In the genomic region with DNA sequence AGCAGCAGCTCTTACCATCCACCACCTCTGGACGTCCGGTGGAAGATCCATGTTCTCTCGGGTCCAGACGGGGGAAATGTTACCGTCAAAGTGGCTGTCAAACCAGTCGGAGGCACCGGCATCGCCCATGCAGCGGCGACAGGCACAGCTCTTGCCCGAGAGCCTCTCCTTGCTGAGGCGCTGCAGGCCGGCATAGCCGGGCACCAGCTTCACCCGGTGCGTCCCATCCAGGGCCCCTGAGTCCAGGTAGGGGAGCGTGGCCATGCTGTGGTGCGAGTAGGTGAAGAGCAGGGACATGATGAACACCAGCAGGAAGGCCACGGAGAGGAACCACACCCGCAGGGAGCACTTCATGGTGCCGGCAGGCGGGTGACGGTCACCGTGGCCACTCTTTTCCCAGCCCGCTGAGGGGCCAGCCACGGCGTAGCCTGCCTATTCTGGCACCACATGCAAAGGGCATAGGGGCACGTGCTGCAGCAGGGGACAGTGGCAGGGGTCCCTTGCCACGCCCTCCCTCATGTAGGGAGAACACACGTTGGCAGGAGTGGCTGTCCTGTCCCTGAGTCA, we compare ENCODE assay signal across 32 cellular contexts.
"Had no signal": no experiment of that assay in that cellular context is flagged by ENCODE, and none has a peak within 500 bp of the region (broad histone marks: within the 10 kb centered on the region; RNA-seq: fewer than 3 reads in every experiment).

No MANE protein-coding gene starts in this region.

- H3K27ac ChIP-seq: ascending aorta, breast epithelium, SJSA1 had no signal

- H3K9me3 Mint-ChIP-seq: activated CD4-positive, alpha-beta T cell treated with anti-CD3 and anti-CD28 coated beads, Interleukin-2, amount 10 ng/mL, durations not matched to agents 7 days and 5 days; activated naive CD4-positive, alpha-beta T cell treated with anti-CD3 and anti-CD28 coated beads, Interleukin-2, amount 50 U/mL, for 24 hours; activated naive CD8-positive, alpha-beta T cell treated with anti-CD3 and anti-CD28 coated beads, Interleukin-2, amount 10 ng/mL, durations not matched to agents 7 days and 5 days; activated T-cell treated with anti-CD3 and anti-CD28 coated beads, Interleukin-2, amount 50 U/mL, for 24 hours; activated T-helper 2 cell treated with anti-CD3 and anti-CD28 coated beads, Interferon-gamma antibody, Interleukin-2, Interleukin-4, amounts not matched to agents 10 μg/mL and 5 μg/mL and 100 μg/mL, durations not matched to agents 14 hours and 24 hours and 36 hours; T-helper 1 cell treated with Interleukin-12 subunit alpha and Interleukin-12 subunit beta and Interleukin-4 antibody, amounts not matched to agents 30 μg/mL and 1 μg/mL, for 36 hours; T-helper 2 cell treated with Interferon-gamma antibody and Interleukin-4, amounts not matched to agents 5 μg/mL and 100 μg/mL, for 36 hours; WTC11 had no signal

- H3K36me3 ChIP-seq: MG63 had no signal

- H3K27me3 Mint-ChIP-seq: activated CD4-positive, alpha-beta T cell treated with anti-CD3 and anti-CD28 coated beads for 36 hours; activated CD4-positive, alpha-beta T cell treated with anti-CD3 and anti-CD28 coated beads, Interleukin-2, amount 10 ng/mL, durations not matched to agents 7 days and 5 days; activated naive CD4-positive, alpha-beta T cell treated with anti-CD3 and anti-CD28 coated beads, Interleukin-2, amount 50 U/mL, for 24 hours; activated naive CD8-positive, alpha-beta T cell treated with anti-CD3 and anti-CD28 coated beads, Interleukin-2, amount 10 ng/mL, durations not matched to agents 7 days and 5 days; activated T-cell treated with anti-CD3 and anti-CD28 coated beads, Interleukin-2, amount 50 U/mL, for 24 hours had no signal

- H3K36me3 Mint-ChIP-seq: activated naive CD4-positive, alpha-beta T cell treated with anti-CD3 and anti-CD28 coated beads, Interleukin-2, amount 50 U/mL, for 24 hours had no signal

- H3K4me3 Mint-ChIP-seq: activated CD4-positive, alpha-beta T cell treated with anti-CD3 and anti-CD28 coated beads for 36 hours; activated CD4-positive, alpha-beta T cell treated with anti-CD3 and anti-CD28 coated beads, Interleukin-2, amount 10 ng/mL, durations not matched to agents 7 days and 5 days; activated CD8-positive, alpha-beta T cell treated with anti-CD3 and anti-CD28 coated beads, Interleukin-2, amount 10 ng/mL, durations not matched to agents 7 days and 5 days; activated naive CD4-positive, alpha-beta T cell treated with anti-CD3 and anti-CD28 coated beads, Interleukin-2, amount 50 U/mL, for 24 hours; activated naive CD8-positive, alpha-beta T cell treated with anti-CD3 and anti-CD28 coated beads, Interleukin-2, amount 10 ng/mL, durations not matched to agents 7 days and 5 days; activated T-cell treated with anti-CD3 and anti-CD28 coated beads, Interleukin-2, amount 50 U/mL, for 24 hours; T-helper 1 cell treated with Interleukin-12 subunit alpha and Interleukin-12 subunit beta and Interleukin-4 antibody, amounts not matched to agents 30 μg/mL and 1 μg/mL, for 36 hours; T-helper 2 cell treated with Interferon-gamma antibody and Interleukin-4, amounts not matched to agents 5 μg/mL and 100 μg/mL, for 36 hours; WTC11 had no signal

- H3K4me3 ChIP-seq: ascending aorta, breast epithelium, MG63, SJSA1 had no signal

- H3K27ac Mint-ChIP-seq: activated CD4-positive, alpha-beta T cell treated with anti-CD3 and anti-CD28 coated beads for 36 hours; activated CD4-positive, alpha-beta T cell treated with anti-CD3 and anti-CD28 coated beads, Interleukin-2, amount 10 ng/mL, durations not matched to agents 7 days and 5 days; activated CD8-positive, alpha-beta T cell treated with anti-CD3 and anti-CD28 coated beads, Interleukin-2, amount 10 ng/mL, durations not matched to agents 7 days and 5 days; activated naive CD4-positive, alpha-beta T cell treated with anti-CD3 and anti-CD28 coated beads, Interleukin-2, amount 50 U/mL, for 24 hours; activated naive CD8-positive, alpha-beta T cell treated with anti-CD3 and anti-CD28 coated beads, Interleukin-2, amount 10 ng/mL, durations not matched to agents 7 days and 5 days; activated T-cell treated with anti-CD3 and anti-CD28 coated beads, Interleukin-2, amount 50 U/mL, for 24 hours; activated T-helper 2 cell treated with anti-CD3 and anti-CD28 coated beads, Interferon-gamma antibody, Interleukin-2, Interleukin-4, amounts not matched to agents 10 μg/mL and 5 μg/mL and 100 μg/mL, durations not matched to agents 14 hours and 24 hours and 36 hours; T-helper 1 cell treated with Interleukin-12 subunit alpha and Interleukin-12 subunit beta and Interleukin-4 antibody, amounts not matched to agents 30 μg/mL and 1 μg/mL, for 36 hours; T-helper 2 cell treated with Interferon-gamma antibody and Interleukin-4, amounts not matched to agents 5 μg/mL and 100 μg/mL, for 36 hours; WTC11 had no signal

- ATAC-seq: activated CD4-positive, alpha-beta T cell treated with anti-CD3 and anti-CD28 coated beads for 36 hours; activated CD4-positive, CD25-positive, alpha-beta regulatory T cell treated with anti-CD3 and anti-CD28 coated beads, Interleukin-2, amount 50 U/mL, for 24 hours; activated CD8-positive, alpha-beta T cell treated with anti-CD3 and anti-CD28 coated beads, Interleukin-2, amount 10 ng/mL, durations not matched to agents 7 days and 5 days; Panc1; WTC11 had no signal

- H3K9me3 ChIP-seq: ascending aorta, breast epithelium, MG63, SJSA1, SK-N-SH had no signal

- H3K27me3 ChIP-seq: ascending aorta, breast epithelium, MG63, SJSA1 had no signal

- DNase-seq: activated CD4-positive, alpha-beta T cell treated with anti-CD3 and anti-CD28 coated beads for 36 hours; activated CD4-positive, alpha-beta T cell treated with anti-CD3 and anti-CD28 coated beads, Interleukin-2, amount 10 ng/mL, durations not matched to agents 7 days and 5 days; activated CD4-positive, alpha-beta T cell treated with anti-CD3 and anti-CD28 coated beads, Interleukin-2, amount 50 U/mL, for 48 hours; activated CD8-positive, alpha-beta T cell treated with anti-CD3 and anti-CD28 coated beads, Interleukin-2, amount 10 ng/mL, durations not matched to agents 7 days and 5 days; activated gamma-delta T cell; activated naive CD4-positive, alpha-beta T cell treated with Interleukin-2 at 50 U/mL for 16 hours; activated naive CD8-positive, alpha-beta T cell treated with anti-CD3 and anti-CD28 coated beads, Interleukin-2, amount 10 ng/mL, durations not matched to agents 7 days and 5 days; activated T-cell treated with anti-CD3 and anti-CD28 coated beads, Interleukin-2, amount 50 U/mL, for 24 hours; amygdala; caudate nucleus; cerebellar nuclear complex; Karpas-422; MG63; NCI-H1048; NCI-H1105 treated with DMSO at 0.1 percent for 48 hours; NCI-H1436 treated with DMSO at 0.1 percent for 48 hours; NCI-H1694 treated with DMSO at 0.1 percent for 48 hours; NCI-H2029; NCI-H345; NCI-H524 treated with DMSO at 0.1 percent for 48 hours; SHP77 treated with DMSO at 0.1 percent for 48 hours; SK-N-SH had no signal

- H3K4me1 ChIP-seq: ascending aorta, breast epithelium, SJSA1 had no signal
